Comparison of ENCODE assay signal across 12 cellular contexts in the genomic region with DNA sequence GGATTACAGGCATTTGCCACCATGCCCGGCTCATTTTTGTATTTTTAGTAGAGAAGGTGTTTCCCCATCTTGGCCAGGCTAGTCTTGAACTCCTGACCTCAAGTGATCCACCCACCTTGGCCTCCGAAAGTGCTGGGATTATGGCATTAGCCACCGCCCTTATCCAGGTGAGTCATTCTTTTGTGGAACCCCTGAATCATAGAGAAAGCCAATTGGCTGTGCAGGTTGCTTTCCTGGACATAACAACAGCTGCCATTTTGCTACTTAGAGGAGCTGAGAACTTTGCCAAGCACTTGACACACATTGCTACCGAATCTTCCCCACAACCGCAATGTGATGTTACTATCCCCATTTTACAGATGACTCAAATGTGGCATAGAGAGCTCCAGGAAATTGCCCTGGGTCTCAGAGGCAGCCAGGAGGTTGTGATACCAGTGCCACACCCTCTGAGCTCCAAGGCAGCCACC. TPM values are rescaled to one million over a fixed set of nuclear protein-coding genes. Genes with fewer than 3 reads are reported as not detected.
DNase-seq lines count a peak whose midpoint lies in the region; ATAC-seq and TF ChIP-seq lines count a peak whose summit lies in the region.
"Had no signal": no experiment of that assay in that cellular context is flagged by ENCODE, and none has a peak within 500 bp of the region (broad histone marks: within the 10 kb centered on the region; RNA-seq: fewer than 3 reads in every experiment).

No MANE protein-coding gene starts in this region.

- peaks cover 23% of the 10 kb centered on the region for H3K27me3 Mint-ChIP-seq in T-helper 1 cell treated with Interleukin-12 subunit alpha and Interleukin-12 subunit beta and Interleukin-4 antibody, amounts not matched to agents 30 μg/mL and 1 μg/mL, for 36 hours (ENCODE audit: low read depth)
- peaks cover 0 to 6% (median 0%) of the 10 kb centered on the region in 3 donors for H3K27me3 Mint-ChIP-seq in immature natural killer cell (ENCODE audit: low read depth in 3 of 3)

- ATAC-seq in sciatic nerve (no peak), HG02678 (IDR thresholded peaks at IDR 0.05; ENCODE audit: unreplicated experiment) (no peak)

- H3K9me3 ChIP-seq in transverse colon = no peaks in the 10 kb centered on the region
- H3K9me3 ChIP-seq: BLaER1 had no signal

- peak overlapping the region; percentile 71 to 81 (median 75) for H3K27ac ChIP-seq in transverse colon
- H3K27ac ChIP-seq: BLaER1 had no signal

- H3K4me3 Mint-ChIP-seq in T-helper 1 cell treated with Interleukin-12 subunit alpha and Interleukin-12 subunit beta and Interleukin-4 antibody, amounts not matched to agents 30 μg/mL and 1 μg/mL, for 36 hours = peak overlapping the region; percentile 46
- H3K4me3 Mint-ChIP-seq in immature natural killer cell = peak overlapping the region in 1 of 5 donors; percentile 52

- H3K4me3 ChIP-seq in transverse colon = no peak overlapping the region
- H3K4me3 ChIP-seq: BLaER1 had no signal

- peak overlapping the region; percentile 71 for H3K27ac Mint-ChIP-seq in T-helper 1 cell treated with Interleukin-12 subunit alpha and Interleukin-12 subunit beta and Interleukin-4 antibody, amounts not matched to agents 30 μg/mL and 1 μg/mL, for 36 hours
- peak overlapping the region in 4 of 6 donors; percentile 12 to 79 (median 54) for H3K27ac Mint-ChIP-seq in immature natural killer cell

- H3K27me3 ChIP-seq in transverse colon = no peaks in the 10 kb centered on the region
- H3K27me3 ChIP-seq: BLaER1 had no signal

- in situ Hi-C loops in transverse colon (cut with MboI; ENCODE audit: low pct_ligation_motif_present in 1 of 4, low pct_unique_long_range_greater_than_20kb in 1 of 4, low sequenced_read_pairs in 3 of 4) = no loop called here

- peaks cover 9% of the 10 kb centered on the region for H3K9me3 Mint-ChIP-seq in T-helper 1 cell treated with Interleukin-12 subunit alpha and Interleukin-12 subunit beta and Interleukin-4 antibody, amounts not matched to agents 30 μg/mL and 1 μg/mL, for 36 hours
- no peaks in the 10 kb centered on the region for H3K9me3 Mint-ChIP-seq in immature natural killer cell

- peak; percentile 42 for DNase-seq in stimulated activated CD4-positive, alpha-beta T cell treated with anti-CD3 and anti-CD28 coated beads, Interleukin-15, amount 100 ng/mL, for 24 hours
- DNase-seq in stimulated activated CD4-positive, alpha-beta T cell treated with anti-CD3 and anti-CD28 coated beads, Interleukin-4, amount 100 ng/mL, for 4 hours = no peak
- DNase-seq in immature natural killer cell (peak in 1 of 3 donors; percentile 40), transverse colon (no peak), sciatic nerve (ENCODE audit: low spot score) (no peak), glomerular visceral epithelial cell (ENCODE audit: extremely low spot score) (no peak)
- DNase-seq: GDM1, NCI-H510A treated with DMSO at 0.1 percent for 48 hours, Right ventricle myocardium superior had no signal

- 76% methylated on average over 5 of the region's 5 CpGs; no CpG with 5 or more reads in 1 of the 2 donors for WGBS in transverse colon (ENCODE audit: low coverage in 1 of 2), 2 donors

- no peaks in the 10 kb centered on the region for H3K36me3 ChIP-seq in transverse colon

- no peak for TF ChIP-seq CTCF in transverse colon (IDR thresholded peaks at IDR 0.05)

- intact Hi-C loops in transverse colon (cut with DNase I; ENCODE audit: low total_unique reads) = no loop called here
- intact Hi-C loops in sciatic nerve (cut with DNase I) = no loop called here

- peaks cover 37% of the 10 kb centered on the region for H3K36me3 Mint-ChIP-seq in T-helper 1 cell treated with Interleukin-12 subunit alpha and Interleukin-12 subunit beta and Interleukin-4 antibody, amounts not matched to agents 30 μg/mL and 1 μg/mL, for 36 hours (ENCODE audit: low read depth)
- peaks cover 23 to 48% (median 31%) of the 10 kb centered on the region in 3 donors for H3K36me3 Mint-ChIP-seq in immature natural killer cell

- TF ChIP-seq POLR2A in transverse colon (IDR thresholded peaks at IDR 0.05) = no peak

- peaks cover 5 to 30% (median 18%) of the 10 kb centered on the region in 4 donors for H3K4me1 ChIP-seq in transverse colon

- H3K4me1 Mint-ChIP-seq in T-helper 1 cell treated with Interleukin-12 subunit alpha and Interleukin-12 subunit beta and Interleukin-4 antibody, amounts not matched to agents 30 μg/mL and 1 μg/mL, for 36 hours (ENCODE audit: low read depth) = peaks cover 49% of the 10 kb centered on the region
- peaks cover 19 to 45% of the 10 kb centered on the region in 2 donors for H3K4me1 Mint-ChIP-seq in immature natural killer cell

- no peak for TF ChIP-seq EP300 in transverse colon (IDR thresholded peaks at IDR 0.05; ENCODE audit: low read depth)

RNA-seq across cellular contexts. Expression of gene SETBP1, which starts 36.0 kb away (rescaled TPM):
- polyA plus RNA-seq in immature natural killer cell = 1 to 10 TPM in 2 of 3 donors, not detected in 1; 1.2 to 4.3 TPM
- total RNA-seq in transverse colon (10 to 100 TPM; 16.2 to 33.6 (median 24.4) TPM), sciatic nerve (44.5 TPM)
